Comparison of ENCODE assay signal across 8 cellular contexts in the genomic region with DNA sequence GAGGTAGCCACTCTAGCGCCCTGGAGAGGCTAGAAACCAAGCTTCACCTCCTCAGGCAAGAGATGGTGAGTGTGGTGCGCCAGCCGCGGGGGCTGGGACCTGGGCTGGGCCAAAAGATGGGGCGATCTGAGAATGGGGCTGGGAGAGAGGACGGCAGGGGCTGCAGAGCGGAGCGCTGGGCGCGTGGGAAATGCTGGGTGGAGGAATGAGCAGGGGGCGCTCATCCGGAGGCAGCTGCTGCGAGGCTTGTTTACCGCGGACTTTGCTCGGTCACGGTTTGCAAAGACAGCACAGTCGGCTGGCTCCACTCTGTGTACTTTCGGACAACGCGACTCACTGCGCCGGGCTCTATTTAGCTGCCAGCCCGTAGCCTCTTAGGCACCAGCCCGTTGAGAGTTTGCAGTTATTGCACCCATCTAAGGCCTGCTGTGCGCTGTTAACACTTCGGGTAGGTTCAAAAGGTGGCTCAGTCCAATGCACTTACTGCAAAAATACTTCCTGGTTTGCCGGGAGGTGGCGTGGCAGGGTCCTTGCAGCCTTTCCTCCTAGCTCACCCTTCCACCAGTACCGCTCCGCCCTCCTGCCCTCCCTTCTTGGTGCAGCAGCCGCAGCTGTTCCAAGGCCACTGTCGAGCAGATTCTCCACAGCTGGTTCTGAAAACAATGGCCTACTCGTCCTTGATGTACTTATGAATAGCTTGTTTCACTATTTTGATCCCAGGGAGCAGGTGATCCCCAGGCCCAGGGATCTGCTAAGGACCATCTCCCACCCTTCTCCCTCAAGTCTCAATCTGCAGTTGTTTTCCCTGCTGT. TPM values are rescaled to one million over a fixed set of nuclear protein-coding genes. Genes with fewer than 3 reads are reported as not detected.
DNase-seq lines count a peak whose midpoint lies in the region; ATAC-seq and TF ChIP-seq lines count a peak whose summit lies in the region.

No MANE protein-coding gene starts in this region.

- peak in 1 of 2 experiments; percentile 9; a peak in 1 of 4 replicates for TF ChIP-seq EP300 in SK-N-SH (IDR thresholded peaks at IDR 0.05; ENCODE audit: borderline replicate concordance in 1 of 2, low read depth in 1 of 2, low read length in 1 of 2)

- H3K27ac Mint-ChIP-seq in mesothelial cell of epicardium, result peak overlapping the region; percentile 90

- H3K36me3 ChIP-seq in SK-N-SH (replicated peaks in 1 of 2; ENCODE audit: control insufficient read depth in 1 of 2, insufficient read depth in 2 of 2, low read length in 1 of 2) (no peaks in the 10 kb centered on the region), upper lobe of right lung (no peaks in the 10 kb centered on the region)

- peak overlapping the region; percentile 64 to 87; a peak in 3 of 4 replicates for H3K27ac ChIP-seq in SK-N-SH (ENCODE audit: low read depth in 2 of 2, low read length in 1 of 2)
- H3K27ac ChIP-seq in upper lobe of right lung, result peak overlapping the region; percentile 87

- H3K9me3 ChIP-seq in SK-N-SH (no peaks in the 10 kb centered on the region), upper lobe of right lung (no peaks in the 10 kb centered on the region)

- H3K4me1 ChIP-seq in SK-N-SH (ENCODE audit: control insufficient read depth in 1 of 2, insufficient read depth in 2 of 2, low read depth in 1 of 2, low read length in 1 of 2), result peaks cover 0 to 5% of the 10 kb centered on the region in 2 experiments; a peak in 2 of 4 replicates
- no peaks in the 10 kb centered on the region for H3K4me1 ChIP-seq in upper lobe of right lung

- CTCF ChIA-PET in HEK293T (lab: Yijun Ruan, JAX), result interaction anchor here (0.9 to 1.9 kb wide), 8 partner anchors 9 to 111 kb away, joined by 3 to 7 read pairs (median 3); no protein-coding TSS in a partner anchor
- CTCF ChIA-PET in SK-N-SH (lab: Yijun Ruan, JAX), result interaction anchor here (0.6 to 3.2 kb wide), 38 partner anchors 15 to 349 kb away, joined by 3 to 21 read pairs (median 5); no protein-coding TSS in a partner anchor

- POLR2A ChIA-PET in HEK293T (lab: Yijun Ruan, JAX), result interaction anchor here (0.9 to 2.2 kb wide), 7 partner anchors 34 to 56 kb away, joined by 3 to 12 read pairs (median 5); no protein-coding TSS in a partner anchor
- POLR2A ChIA-PET in SK-N-SH (lab: Yijun Ruan, JAX), result interaction anchor here (0.8 to 2.0 kb wide), 8 partner anchors 10 to 107 kb away, joined by 3 to 14 read pairs (median 3); no protein-coding TSS in a partner anchor

- H3K4me1 Mint-ChIP-seq in mesothelial cell of epicardium, result peaks cover 42% of the 10 kb centered on the region

- H3K4me3 Mint-ChIP-seq in mesothelial cell of epicardium, result peak overlapping the region; percentile 92

- TF ChIP-seq CTCF in GM12864 (IDR thresholded peaks at IDR 0.05; ENCODE audit: low read depth, low read length, missing control alignments) (no peak), SK-N-SH (IDR thresholded peaks at IDR 0.05) (peak; percentile 60), mesothelial cell of epicardium (IDR thresholded peaks at IDR 0.05; ENCODE audit: unreplicated experiment) (no peak), upper lobe of right lung (IDR thresholded peaks at IDR 0.05) (peak; percentile 50)

- no peaks in the 10 kb centered on the region for H4K20me1 ChIP-seq in SK-N-SH (ENCODE audit: insufficient read depth)

- peak; percentile 91 for ATAC-seq in esophagus mucosa
- ATAC-seq in upper lobe of right lung, result peak; percentile 94

- H3K27me3 ChIP-seq in SK-N-SH (ENCODE audit: insufficient read depth) (no peaks in the 10 kb centered on the region), upper lobe of right lung (no peaks in the 10 kb centered on the region)

- peak; percentile 74 for TF ChIP-seq RAD21 in SK-N-SH (IDR thresholded peaks at IDR 0.05; ENCODE audit: low read length)

- no peak for DNase-seq in GM12864 (ENCODE audit: low read depth)
- DNase-seq in HEK293T (ENCODE audit: extremely low spot score), result peak; percentile 62
- peak; percentile 74 for DNase-seq in NCI-H1092 (lab: John Stamatoyannopoulos, UW)
- peak; percentile 81 for DNase-seq in SK-N-SH
- peak; percentile 49 to 71 for DNase-seq in mesothelial cell of epicardium (ENCODE audit: low spot score in 2 of 2, unreplicated experiment in 2 of 2)
- peak; percentile 89 for DNase-seq in upper lobe of right lung
- DNase-seq in activated naive CD4-positive, alpha-beta T cell treated with Interleukin-2 at 50 U/mL for 16 hours, result no peak

- no peaks in the 10 kb centered on the region for H3K79me2 ChIP-seq in SK-N-SH (ENCODE audit: insufficient read depth)

- no peaks in the 10 kb centered on the region for H3K9me2 ChIP-seq in SK-N-SH

- peaks cover under 1% of the 10 kb centered on the region for H3K9me3 Mint-ChIP-seq in mesothelial cell of epicardium

- peaks cover 10% of the 10 kb centered on the region for H3K36me3 Mint-ChIP-seq in mesothelial cell of epicardium

- intact Hi-C loops in upper lobe of right lung (cut with DNase I), result no loop called here

- H3K4me3 ChIP-seq in GM12864 (ENCODE audit: low read depth, low read length) (peak overlapping the region; percentile 10), SK-N-SH (ENCODE audit: low read depth in 2 of 2, low read length in 1 of 2) (peak overlapping the region; percentile 74 to 75), upper lobe of right lung (peak overlapping the region; percentile 64)

- peak overlapping the region; percentile 85 for H3K4me2 ChIP-seq in SK-N-SH

- H3K27me3 Mint-ChIP-seq in mesothelial cell of epicardium (ENCODE audit: low read depth), result no peaks in the 10 kb centered on the region

- peak overlapping the region; percentile 98 for H2AFZ ChIP-seq in SK-N-SH (ENCODE audit: low read depth)

- peaks cover 8% of the 10 kb centered on the region for H3F3A ChIP-seq in SK-N-SH (replicated peaks; ENCODE audit: insufficient read depth)

- peak overlapping the region; percentile 63; the same call in 1 of the 2 replicates for H3K9ac ChIP-seq in SK-N-SH

- WGBS in SK-N-SH (ENCODE audit: low lambda C conversion rate), result 3% methylated on average over 17 of the region's 34 CpGs

TF ChIP-seq in HEK293T, 16 proteins besides CTCF, POLR2A, EP300 and RAD21:
- TF ChIP-seq L3MBTL2 (conservative IDR thresholded peaks at IDR 0.05) (peak; percentile 63), SP1 (IDR thresholded peaks at IDR 0.05) (no peak)

TF ChIP-seq in SK-N-SH, 30 proteins besides CTCF, POLR2A, EP300 and RAD21 (continues in another document):
- TF ChIP-seq, protein P1, sequence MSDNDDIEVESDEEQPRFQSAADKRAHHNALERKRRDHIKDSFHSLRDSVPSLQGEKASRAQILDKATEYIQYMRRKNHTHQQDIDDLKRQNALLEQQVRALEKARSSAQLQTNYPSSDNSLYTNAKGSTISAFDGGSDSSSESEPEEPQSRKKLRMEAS (IDR thresholded peaks at IDR 0.05; ENCODE audit: low read depth), result no peak; the same call in 1 of the 2 replicates
- no peak for TF ChIP-seq TEAD4 (IDR thresholded peaks at IDR 0.05; ENCODE audit: borderline replicate concordance, insufficient read depth)
- TF ChIP-seq, protein P2, sequence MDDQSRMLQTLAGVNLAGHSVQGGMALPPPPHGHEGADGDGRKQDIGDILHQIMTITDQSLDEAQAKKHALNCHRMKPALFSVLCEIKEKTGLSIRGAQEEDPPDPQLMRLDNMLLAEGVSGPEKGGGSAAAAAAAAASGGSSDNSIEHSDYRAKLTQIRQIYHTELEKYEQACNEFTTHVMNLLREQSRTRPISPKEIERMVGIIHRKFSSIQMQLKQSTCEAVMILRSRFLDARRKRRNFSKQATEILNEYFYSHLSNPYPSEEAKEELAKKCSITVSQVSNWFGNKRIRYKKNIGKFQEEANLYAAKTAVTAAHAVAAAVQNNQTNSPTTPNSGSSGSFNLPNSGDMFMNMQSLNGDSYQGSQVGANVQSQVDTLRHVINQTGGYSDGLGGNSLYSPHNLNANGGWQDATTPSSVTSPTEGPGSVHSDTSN (IDR thresholded peaks at IDR 0.05), result no peak
- TF ChIP-seq, protein P3, sequence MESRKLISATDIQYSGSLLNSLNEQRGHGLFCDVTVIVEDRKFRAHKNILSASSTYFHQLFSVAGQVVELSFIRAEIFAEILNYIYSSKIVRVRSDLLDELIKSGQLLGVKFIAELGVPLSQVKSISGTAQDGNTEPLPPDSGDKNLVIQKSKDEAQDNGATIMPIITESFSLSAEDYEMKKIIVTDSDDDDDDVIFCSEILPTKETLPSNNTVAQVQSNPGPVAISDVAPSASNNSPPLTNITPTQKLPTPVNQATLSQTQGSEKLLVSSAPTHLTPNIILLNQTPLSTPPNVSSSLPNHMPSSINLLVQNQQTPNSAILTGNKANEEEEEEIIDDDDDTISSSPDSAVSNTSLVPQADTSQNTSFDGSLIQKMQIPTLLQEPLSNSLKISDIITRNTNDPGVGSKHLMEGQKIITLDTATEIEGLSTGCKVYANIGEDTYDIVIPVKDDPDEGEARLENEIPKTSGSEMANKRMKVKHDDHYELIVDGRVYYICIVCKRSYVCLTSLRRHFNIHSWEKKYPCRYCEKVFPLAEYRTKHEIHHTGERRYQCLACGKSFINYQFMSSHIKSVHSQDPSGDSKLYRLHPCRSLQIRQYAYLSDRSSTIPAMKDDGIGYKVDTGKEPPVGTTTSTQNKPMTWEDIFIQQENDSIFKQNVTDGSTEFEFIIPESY (IDR thresholded peaks at IDR 0.05; ENCODE audit: borderline replicate concordance, low read depth), result no peak
- peak; percentile 12; the same call in 1 of the 2 replicates for TF ChIP-seq MXI1 (IDR thresholded peaks at IDR 0.05; ENCODE audit: low read depth, low read length)
- TF ChIP-seq SMC3 (IDR thresholded peaks at IDR 0.05; ENCODE audit: low read depth, low read length), result peak; percentile 76
- TF ChIP-seq FOSL2 (IDR thresholded peaks at IDR 0.05; ENCODE audit: borderline replicate concordance, low read depth), result no peak
- no peak for TF ChIP-seq EZH2phosphoT487 (IDR thresholded peaks at IDR 0.05; ENCODE audit: borderline replicate concordance, low read depth)
- TF ChIP-seq GATA2 (CRISPR knock-in tag; IDR thresholded peaks at IDR 0.05), result no peak; the same call in 1 of the 2 replicates
- TF ChIP-seq RXRA (IDR thresholded peaks at IDR 0.05; ENCODE audit: borderline replicate concordance, low read depth), result no peak
- no peak for TF ChIP-seq RCOR1 (IDR thresholded peaks at IDR 0.05; ENCODE audit: low read length)
- TF ChIP-seq, protein P4, sequence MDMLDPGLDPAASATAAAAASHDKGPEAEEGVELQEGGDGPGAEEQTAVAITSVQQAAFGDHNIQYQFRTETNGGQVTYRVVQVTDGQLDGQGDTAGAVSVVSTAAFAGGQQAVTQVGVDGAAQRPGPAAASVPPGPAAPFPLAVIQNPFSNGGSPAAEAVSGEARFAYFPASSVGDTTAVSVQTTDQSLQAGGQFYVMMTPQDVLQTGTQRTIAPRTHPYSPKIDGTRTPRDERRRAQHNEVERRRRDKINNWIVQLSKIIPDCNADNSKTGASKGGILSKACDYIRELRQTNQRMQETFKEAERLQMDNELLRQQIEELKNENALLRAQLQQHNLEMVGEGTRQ (IDR thresholded peaks at IDR 0.05; ENCODE audit: borderline replicate concordance, low read depth, low read length), result no peak
- no peak for TF ChIP-seq POLR2AphosphoS5 (IDR thresholded peaks at IDR 0.05; ENCODE audit: low read depth, low read length)

RNA-seq across cellular contexts. Expression of a gene that starts 1.3 kb away (rescaled TPM):
- 3.4 and 4.0 TPM in 2 replicates for polyA plus RNA-seq in SK-N-SH (2012; rRNA removed)
- polyA plus RNA-seq in SK-N-SH (2012; cell fraction: cytosol; rRNA removed), result 2.8 and 2.9 TPM in 2 replicates
- 5.0 and 8.9 TPM in 2 replicates for polyA plus RNA-seq in SK-N-SH (2012; cell fraction: nucleus; rRNA removed)
- total RNA-seq in esophagus mucosa, result 2.6 TPM
- total RNA-seq in mesothelial cell of epicardium, result 31.2 to 33.9 TPM (median 32.7 TPM) in 3 replicates
- total RNA-seq in upper lobe of right lung, result 32.3 TPM

Comparison
In these comparisons a context has a peak if more than half of its experiments do, and no peak if none do; other contexts are left out.
1. DNase-seq: peak in HEK293T (single experiment), NCI-H1092 (single experiment), SK-N-SH (single experiment), mesothelial cell of epicardium (2 of 2) and upper lobe of right lung (single experiment); none in GM12864 (single experiment) and activated naive CD4-positive, alpha-beta T cell treated with Interleukin-2 at 50 U/mL for 16 hours (single experiment).
2. H3K4me3 ChIP-seq: peak in every context shown above with its lines; median percentile 74 in SK-N-SH; 64 in upper lobe of right lung; 10 in GM12864.
3. CTCF ChIP-seq: peak in SK-N-SH (single experiment) and upper lobe of right lung (single experiment); none in GM12864 (single experiment) and mesothelial cell of epicardium (single experiment).